9 cellular contexts compared by ENCODE assay signal in genomic region chr1:184163674-184164470, GRCh38.
DNase-seq lines count a peak whose midpoint lies in the region; ATAC-seq and TF ChIP-seq lines count a peak whose summit lies in the region.
"Had no signal": no experiment of that assay in that cellular context is flagged by ENCODE, and none has a peak within 500 bp of the region (broad histone marks: within the 10 kb centered on the region; RNA-seq: fewer than 3 reads in every experiment).

No MANE protein-coding gene starts in this region.

- no peak overlapping the region for H3K4me2 ChIP-seq in mesenchymal stem cell (ENCODE audit: low read length, poor library complexity, severe bottlenecking)
- no peak overlapping the region for H3K4me2 ChIP-seq in PC-9

- CTCF ChIA-PET in activated CD4-positive, alpha-beta T cell treated with anti-CD3 and anti-CD28 coated beads, Interleukin-2, amount 10 ng/mL, durations not matched to agents 7 days and 5 days (lab: Charles Lee), result no interaction called here
- CTCF ChIA-PET in PC-9 (lab: Charles Lee), result no interaction called here

- no peak overlapping the region for H3K27ac Mint-ChIP-seq in activated CD4-positive, alpha-beta T cell treated with anti-CD3 and anti-CD28 coated beads, Interleukin-2, amount 10 ng/mL, durations not matched to agents 7 days and 5 days
- H3K27ac Mint-ChIP-seq: B cell had no signal

- H3K4me3 Mint-ChIP-seq in activated CD4-positive, alpha-beta T cell treated with anti-CD3 and anti-CD28 coated beads, Interleukin-2, amount 10 ng/mL, durations not matched to agents 7 days and 5 days, result no peak overlapping the region
- H3K4me3 Mint-ChIP-seq: B cell had no signal

- POLR2A ChIA-PET in activated CD4-positive, alpha-beta T cell treated with anti-CD3 and anti-CD28 coated beads, Interleukin-2, amount 10 ng/mL, durations not matched to agents 7 days and 5 days (lab: Charles Lee), result no interaction called here
- POLR2A ChIA-PET in PC-9 (lab: Charles Lee; ENCODE audit: unreplicated experiment), result no interaction called here

- H2BK15ac ChIP-seq in mesenchymal stem cell (ENCODE audit: low read depth, poor library complexity, severe bottlenecking), result peak overlapping the region; percentile 76

- H3F3A ChIP-seq in PC-9 (ENCODE audit: insufficient read depth, low read depth), result no peaks in the 10 kb centered on the region

- H2AFZ ChIP-seq in mesenchymal stem cell (ENCODE audit: low read depth, low read length) (no peak overlapping the region), PC-9 (no peak overlapping the region)

- peak overlapping the region; percentile 94 to 99 for H2BK12ac ChIP-seq in mesenchymal stem cell (ENCODE audit: low read length in 2 of 2)

- H3K4me1 ChIP-seq in mesenchymal stem cell (ENCODE audit: control insufficient read depth, insufficient read depth, low read depth, low read length), result peaks cover 7% of the 10 kb centered on the region
- no peaks in the 10 kb centered on the region for H3K4me1 ChIP-seq in PC-9 (replicated peaks; ENCODE audit: insufficient read depth)

- H3K36me3 Mint-ChIP-seq in activated CD4-positive, alpha-beta T cell treated with anti-CD3 and anti-CD28 coated beads, Interleukin-2, amount 10 ng/mL, durations not matched to agents 7 days and 5 days (ENCODE audit: low read depth), result no peaks in the 10 kb centered on the region

- peak overlapping the region; percentile 54 for H3K9ac ChIP-seq in mesenchymal stem cell (ENCODE audit: low read length)

- H2BK5ac ChIP-seq in mesenchymal stem cell (ENCODE audit: low read depth, low read length, poor library complexity, severe bottlenecking), result no peak overlapping the region

- intact Hi-C loops in PC-9 (cut with micrococcal nuclease; ENCODE audit: unreplicated experiment), result no loop called here

- H3K79me1 ChIP-seq in mesenchymal stem cell (replicated peaks; ENCODE audit: low read length, poor library complexity, severe bottlenecking), result no peaks in the 10 kb centered on the region

- H3K27ac ChIP-seq in mesenchymal stem cell (ENCODE audit: low read length, poor library complexity, severe bottlenecking) (peak overlapping the region; percentile 54), PC-9 (no peak overlapping the region)

- peak overlapping the region in 1 of 2 experiments; percentile 90 for H3K14ac ChIP-seq in mesenchymal stem cell (ENCODE audit: low read length in 2 of 2)

- H4K91ac ChIP-seq in mesenchymal stem cell (ENCODE audit: low read length), result peak overlapping the region; percentile 87

- peak; percentile 9 for DNase-seq in activated CD4-positive, alpha-beta T cell treated with anti-CD3 and anti-CD28 coated beads for 48 hours
- DNase-seq in activated CD4-positive, alpha-beta T cell treated with anti-CD3 and anti-CD28 coated beads, Interleukin-2, amount 10 ng/mL, durations not matched to agents 7 days and 5 days, result no peak
- peak; percentile 23 for DNase-seq in SW480 (ENCODE audit: low spot score)
- peak; percentile 83 for DNase-seq in mesenchymal stem cell
- no peak for DNase-seq in PC-9
- no peak for DNase-seq in effector CD8-positive, alpha-beta T cell (lab: John Stamatoyannopoulos, UW)

- no peaks in the 10 kb centered on the region for H3K27me3 ChIP-seq in mesenchymal stem cell (ENCODE audit: control insufficient read depth in 1 of 2, insufficient read depth in 1 of 2, low read length in 2 of 2)
- no peaks in the 10 kb centered on the region for H3K27me3 ChIP-seq in PC-9 (ENCODE audit: insufficient read depth, low read depth)

- ATAC-seq in HG02981 (IDR thresholded peaks at IDR 0.05; ENCODE audit: unreplicated experiment), result peak; percentile 74
- no peak for ATAC-seq in activated CD4-positive, CD25-positive, alpha-beta regulatory T cell treated with anti-CD3 and anti-CD28 coated beads, Interleukin-2, amount 50 U/mL, for 24 hours

- peaks cover 9% of the 10 kb centered on the region for H3K4me1 Mint-ChIP-seq in activated CD4-positive, alpha-beta T cell treated with anti-CD3 and anti-CD28 coated beads, Interleukin-2, amount 10 ng/mL, durations not matched to agents 7 days and 5 days

- H2AK5ac ChIP-seq in mesenchymal stem cell (ENCODE audit: low read length, severe bottlenecking), result peak overlapping the region; percentile 78

- peak overlapping the region in 1 of 2 experiments; percentile 88 for H3K4ac ChIP-seq in mesenchymal stem cell (ENCODE audit: low read depth in 1 of 2, low read length in 2 of 2)

- H3K36me3 ChIP-seq in mesenchymal stem cell (ENCODE audit: control insufficient read depth in 1 of 2, insufficient read depth in 2 of 2, low read depth in 1 of 2, low read length in 2 of 2) (peaks cover 0 to 2% of the 10 kb centered on the region in 2 experiments), PC-9 (ENCODE audit: low read depth) (no peaks in the 10 kb centered on the region)

- BruUV-seq in PC-9 (replicated peaks; lab: Mats Ljungman, UMichigan), result no TSS peak

- H4K20me1 ChIP-seq in PC-9 (ENCODE audit: insufficient read depth), result no peaks in the 10 kb centered on the region

- H2BK120ac ChIP-seq in mesenchymal stem cell (ENCODE audit: low read depth, low read length), result peak overlapping the region; percentile 50

- no peaks in the 10 kb centered on the region for H3K9me3 Mint-ChIP-seq in activated CD4-positive, alpha-beta T cell treated with anti-CD3 and anti-CD28 coated beads, Interleukin-2, amount 10 ng/mL, durations not matched to agents 7 days and 5 days

- H3K23ac ChIP-seq in mesenchymal stem cell (ENCODE audit: low read length in 2 of 2), result no peak overlapping the region

- no peaks in the 10 kb centered on the region for H3K79me2 ChIP-seq in PC-9 (ENCODE audit: low read depth)

- WGBS in mesenchymal stem cell, result 27% methylated on average over 2 of the region's 3 CpGs

- no peaks in the 10 kb centered on the region for H3K27me3 Mint-ChIP-seq in activated CD4-positive, alpha-beta T cell treated with anti-CD3 and anti-CD28 coated beads, Interleukin-2, amount 10 ng/mL, durations not matched to agents 7 days and 5 days
- H3K27me3 Mint-ChIP-seq: B cell had no signal

- H3K9me2 ChIP-seq in PC-9 (ENCODE audit: insufficient read depth), result no peaks in the 10 kb centered on the region

- H3K4me3 ChIP-seq in mesenchymal stem cell (ENCODE audit: insufficient read depth in 1 of 2, low read depth in 1 of 2, low read length in 2 of 2), result no peak overlapping the region
- no peak overlapping the region for H3K4me3 ChIP-seq in PC-9

- no peak for TF ChIP-seq CTCF in PC-9 (conservative IDR thresholded peaks at IDR 0.05)

- peak overlapping the region; percentile 42 for H4K8ac ChIP-seq in mesenchymal stem cell (ENCODE audit: low read length)

- peak overlapping the region; percentile 64 to 91 for H3K18ac ChIP-seq in mesenchymal stem cell (ENCODE audit: low read depth in 1 of 2, low read length in 2 of 2)

- H3K9me3 ChIP-seq in mesenchymal stem cell (ENCODE audit: control insufficient read depth, low read length) (peaks cover 4% of the 10 kb centered on the region), PC-9 (ENCODE audit: insufficient read depth, low read depth) (no peaks in the 10 kb centered on the region)

Comparison
In these comparisons a context has a peak if more than half of its experiments do, and no peak if none do; other contexts are left out.
1. DNase-seq: peak in activated CD4-positive, alpha-beta T cell treated with anti-CD3 and anti-CD28 coated beads for 48 hours (single experiment), SW480 (single experiment) and mesenchymal stem cell (single experiment); none in activated CD4-positive, alpha-beta T cell treated with anti-CD3 and anti-CD28 coated beads, Interleukin-2, amount 10 ng/mL, durations not matched to agents 7 days and 5 days (single experiment), PC-9 (0 of 2) and effector CD8-positive, alpha-beta T cell (single experiment).